8 cellular contexts compared by ENCODE assay signal in genomic region chr19:56595548-56595899, GRCh38. TPM values are rescaled to one million over a fixed set of nuclear protein-coding genes. Genes with fewer than 3 reads are reported as not detected.
A peak's percentile ranks its signal among the peaks of the same experiment; 100 is the strongest.
DNase-seq lines count a peak whose midpoint lies in the region; TF ChIP-seq lines count a peak whose summit lies in the region.

No MANE protein-coding gene starts in this region.

- H3K36me3 ChIP-seq in SJCRH30 = peaks cover 8% of the 10 kb centered on the region
- peaks cover 0 to 5% (median under 1%) of the 10 kb centered on the region in 4 donors for H3K36me3 ChIP-seq in sigmoid colon

- intact Hi-C loops in sigmoid colon (cut with DNase I) = loop anchor here (2.0 to 10.0 kb wide), 4 partner anchors 29 to 201 kb away; partner anchors contain the start of genes ZNF470, ZNF582, ZNF667 and ZNF835

- peaks cover 51% of the 10 kb centered on the region for H3K9me3 Mint-ChIP-seq in activated T-cell treated with anti-CD3 and anti-CD28 coated beads, Interleukin-2, amount 50 U/mL, for 24 hours

- H3K36me3 Mint-ChIP-seq in activated T-cell treated with anti-CD3 and anti-CD28 coated beads, Interleukin-2, amount 50 U/mL, for 24 hours (ENCODE audit: low read depth) = peaks cover 46% of the 10 kb centered on the region

- peaks cover 3% of the 10 kb centered on the region for H3K9me3 ChIP-seq in SJCRH30 (replicated peaks)
- peaks cover 0 to 4% (median 0%) of the 10 kb centered on the region in 4 donors for H3K9me3 ChIP-seq in sigmoid colon

- no peak for TF ChIP-seq POLR2A in sigmoid colon (IDR thresholded peaks at IDR 0.05)

- H3K4me1 ChIP-seq in SJCRH30 (no peaks in the 10 kb centered on the region), sigmoid colon (peaks cover 0 to 19% (median 8%) of the 10 kb centered on the region in 4 donors)

- DNase-seq in activated T-cell treated with anti-CD3 and anti-CD28 coated beads, Interleukin-2, amount 50 U/mL, for 24 hours = no peak
- DNase-seq in activated T-cell treated with anti-CD3 and anti-CD28 coated beads, Interleukin-2, amount 50 U/mL, for 48 hours = no peak
- DNase-seq in SJCRH30 (no peak), foreskin fibroblast (no peak), sigmoid colon (no peak), DMS114 treated with DMSO at 0.1 percent for 48 hours (lab: John Stamatoyannopoulos, UW; ENCODE audit: unreplicated experiment) (no peak), Kasumi-1 (lab: John Stamatoyannopoulos, UW) (no peak), ecto neural progenitor cell (ENCODE audit: low spot score) (no peak)

- TF ChIP-seq CTCF in foreskin fibroblast (IDR thresholded peaks at IDR 0.05; ENCODE audit: low read depth, low read length) = no peak
- TF ChIP-seq CTCF in sigmoid colon (IDR thresholded peaks at IDR 0.05) = no peak

- H3K27ac Mint-ChIP-seq in activated T-cell treated with anti-CD3 and anti-CD28 coated beads, Interleukin-2, amount 50 U/mL, for 24 hours = peak overlapping the region; percentile 87

- H3K4me3 ChIP-seq in SJCRH30 = peak overlapping the region; percentile 92
- H3K4me3 ChIP-seq in foreskin fibroblast (ENCODE audit: low read depth in 1 of 2, low read length in 2 of 2) = peak overlapping the region; percentile 52 to 81
- H3K4me3 ChIP-seq in sigmoid colon = peak overlapping the region; percentile 80 to 100 (median 90)

- 1% methylated on average over 4 of the region's 4 CpGs for WGBS in sigmoid colon, 2 donors

- H3K27me3 ChIP-seq in SJCRH30 (no peaks in the 10 kb centered on the region), sigmoid colon (no peaks in the 10 kb centered on the region)

- H3K4me1 Mint-ChIP-seq in activated T-cell treated with anti-CD3 and anti-CD28 coated beads, Interleukin-2, amount 50 U/mL, for 24 hours (ENCODE audit: low read depth) = peaks cover 12% of the 10 kb centered on the region

- no peak for TF ChIP-seq EP300 in sigmoid colon (IDR thresholded peaks at IDR 0.05)

- H3K4me3 Mint-ChIP-seq in activated T-cell treated with anti-CD3 and anti-CD28 coated beads, Interleukin-2, amount 50 U/mL, for 24 hours = peak overlapping the region; percentile 87

- peak overlapping the region; percentile 40 for H3K27ac ChIP-seq in SJCRH30
- peak overlapping the region; percentile 71 to 80 (median 79) for H3K27ac ChIP-seq in sigmoid colon

- no peaks in the 10 kb centered on the region for H3K27me3 Mint-ChIP-seq in activated T-cell treated with anti-CD3 and anti-CD28 coated beads, Interleukin-2, amount 50 U/mL, for 24 hours

RNA-seq across cellular contexts. Expression of gene ZNF71, which starts 0.4 kb away (rescaled TPM):
- total RNA-seq in SJCRH30 (2014; rRNA removed; shearing (Covaris generic)) = 11.1 and 11.4 TPM in 2 replicates
- total RNA-seq in sigmoid colon = 10 to 100 TPM; 10.4 to 18.0 (median 11.1) TPM
- 1 to 10 TPM in 2 of 3 donors, under 1 TPM in 1; 0.60 to 3.6 (median 1.6) TPM for polyA plus RNA-seq in sigmoid colon

RNA-seq across cellular contexts. Expression of gene ZNF470, which starts 28.3 kb away (rescaled TPM):
- total RNA-seq in SJCRH30 (2014; rRNA removed; shearing (Covaris generic)) = 6.1 and 7.2 TPM in 2 replicates
- total RNA-seq in sigmoid colon = 1 to 10 TPM; 4.8 to 5.8 (median 5.3) TPM
- polyA plus RNA-seq in sigmoid colon = 1 to 10 TPM in 1 of 3 donors, under 1 TPM in 2; 0.46 to 2.0 (median 0.60) TPM

RNA-seq across cellular contexts. Expression of gene SMIM17, which starts 47.4 kb away (rescaled TPM):
- total RNA-seq in SJCRH30 (2014; rRNA removed; shearing (Covaris generic)) = 0.55 and 0.71 TPM in 2 replicates
- total RNA-seq in sigmoid colon = 1 to 10 TPM in 1 of 4 donors, under 1 TPM in 2, not detected in 1; 0.68 to 4.7 (median 0.99) TPM
- polyA plus RNA-seq in sigmoid colon = under 1 TPM in 1 of 3 donors, not detected in 2; 0.09 TPM

RNA-seq across cellular contexts. Expression of gene ZFP28, which starts 56.8 kb away (rescaled TPM):
- 8.1 and 10.4 TPM in 2 replicates for total RNA-seq in SJCRH30 (2014; rRNA removed; shearing (Covaris generic))
- 10 to 100 TPM in 3 of 4 donors, 1 to 10 TPM in 1; 9.6 to 11.2 (median 10.6) TPM for total RNA-seq in sigmoid colon
- 1 to 10 TPM; 1.2 to 1.8 (median 1.6) TPM for polyA plus RNA-seq in sigmoid colon
